Comparison of ENCODE assay signal across 8 cellular contexts in the genomic region with DNA sequence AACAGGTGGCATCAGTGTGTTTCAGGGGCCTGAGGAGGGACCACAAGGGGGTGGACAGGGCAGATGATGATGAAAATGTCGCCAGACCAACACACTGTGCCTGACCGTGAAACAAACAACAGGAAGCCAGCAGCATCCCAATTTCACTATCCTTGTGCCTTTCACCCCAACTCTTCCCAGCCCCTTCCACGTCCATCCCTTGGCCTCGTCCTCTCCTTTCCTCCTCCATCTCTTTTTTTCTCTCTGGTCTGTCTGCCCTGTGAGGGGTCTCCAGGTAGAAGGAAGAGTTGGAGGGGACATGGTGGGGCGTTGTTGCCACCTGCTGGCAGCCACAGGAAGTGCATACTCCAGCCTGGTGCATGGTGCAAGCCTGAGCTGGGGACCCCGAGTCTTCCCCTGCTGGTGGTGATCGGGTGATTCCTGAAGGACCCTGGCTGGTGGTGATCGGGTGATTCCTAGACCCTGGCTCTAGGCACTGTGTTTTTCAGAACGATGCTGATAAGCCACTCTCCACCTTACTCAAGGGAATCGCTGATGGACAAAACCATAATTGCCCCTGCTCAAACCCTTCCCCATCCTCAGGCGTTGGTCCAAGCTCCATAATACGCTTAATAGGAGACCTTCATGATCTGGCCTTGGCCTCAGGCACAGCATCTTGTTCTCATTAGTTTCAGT. TPM values are rescaled to one million over a fixed set of nuclear protein-coding genes. Genes with fewer than 3 reads are reported as not detected.
DNase-seq lines count a peak whose midpoint lies in the region; ATAC-seq and TF ChIP-seq lines count a peak whose summit lies in the region.

No MANE protein-coding gene starts in this region.

- no peaks in the 10 kb centered on the region for H4K20me1 ChIP-seq in Karpas-422 (ENCODE audit: insufficient read depth, low read depth, low read length)

- no peak for ATAC-seq in HG03159 (IDR thresholded peaks at IDR 0.05; ENCODE audit: unreplicated experiment)

- H3K9ac ChIP-seq in Karpas-422 (ENCODE audit: low read length), result 0 out of 2 replicates have a peak overlapping the region, but pooled peaks have one; percentile 13

- no peaks in the 10 kb centered on the region for H3K36me3 ChIP-seq in GM06990 (ENCODE audit: control insufficient read depth, insufficient read depth, low read length)
- no peaks in the 10 kb centered on the region for H3K36me3 ChIP-seq in Karpas-422 (ENCODE audit: insufficient read depth, low read length)
- no peaks in the 10 kb centered on the region for H3K36me3 ChIP-seq in ascending aorta

- no peak overlapping the region; the same call in 1 of the 2 replicates for H2AFZ ChIP-seq in Karpas-422 (ENCODE audit: low read length)

- TF ChIP-seq CTCF in GM06990 (IDR thresholded peaks at IDR 0.05; ENCODE audit: insufficient read depth, low read length, poor library complexity, severe bottlenecking) (peak; percentile 96), ascending aorta (IDR thresholded peaks at IDR 0.05) (peak; percentile 76 to 95 (median 94))

- no peak overlapping the region for H3K4me2 ChIP-seq in Karpas-422 (ENCODE audit: low read depth, low read length, poor library complexity, severe bottlenecking)

- H3K79me2 ChIP-seq in Karpas-422 (ENCODE audit: low read length), result no peaks in the 10 kb centered on the region

- DNase-seq in GM06990 (ENCODE audit: extremely low read depth, insufficient read length), result peak; percentile 53
- peak; percentile 87 for DNase-seq in Karpas-422
- peak; percentile 18 to 51 (median 46) for DNase-seq in T-helper 2 cell
- DNase-seq in ascending aorta (ENCODE audit: low spot score in 2 of 2), result no peak
- DNase-seq in iPS-NIHi11 (ENCODE audit: low spot score), result peak; percentile 91
- peak; percentile 72 to 74 for DNase-seq in stimulated activated CD4-positive, alpha-beta T cell treated with anti-CD3 and anti-CD28 coated beads, Interleukin-2, amount 100 ng/mL, for 24 hours
- no peak for DNase-seq in NCI-H1048 (lab: John Stamatoyannopoulos, UW)

- H3K9me2 ChIP-seq in Karpas-422 (replicated peaks; ENCODE audit: insufficient read depth, low read length), result no peaks in the 10 kb centered on the region

- no peak overlapping the region for H3K27ac ChIP-seq in Karpas-422 (ENCODE audit: low read length)
- no peak overlapping the region for H3K27ac ChIP-seq in ascending aorta

- intact Hi-C loops in ascending aorta (cut with DNase I), result loop anchor here (5.0 to 10.0 kb wide), 4 partner anchors 80 to 457 kb away; no protein-coding TSS in a partner anchor

- no peak overlapping the region for H3K4me3 ChIP-seq in GM06990 (replicated peaks; ENCODE audit: low read depth, low read length)
- no peak overlapping the region for H3K4me3 ChIP-seq in Karpas-422 (ENCODE audit: low read length)
- peak overlapping the region in 1 of 2 donors; percentile 22 for H3K4me3 ChIP-seq in ascending aorta

- no peaks in the 10 kb centered on the region for H3K27me3 ChIP-seq in GM06990 (replicated peaks; ENCODE audit: control insufficient read depth, insufficient read depth, low read length)
- H3K27me3 ChIP-seq in Karpas-422 (ENCODE audit: low read length), result no peaks in the 10 kb centered on the region
- H3K27me3 ChIP-seq in ascending aorta, result no peaks in the 10 kb centered on the region

- H3K4me1 ChIP-seq in Karpas-422 (ENCODE audit: low read length), result peaks cover 2% of the 10 kb centered on the region
- no peaks in the 10 kb centered on the region for H3K4me1 ChIP-seq in ascending aorta

- no peaks in the 10 kb centered on the region for H3K9me3 ChIP-seq in Karpas-422 (ENCODE audit: low read length)
- H3K9me3 ChIP-seq in ascending aorta, result no peaks in the 10 kb centered on the region

RNA-seq across cellular contexts. Expression of gene NSD1, which starts 21.7 kb away (rescaled TPM):
- total RNA-seq in Karpas-422 (2014; rRNA removed; shearing (Covaris generic); ENCODE audit: low replicate concordance), result 70.9 and 76.5 TPM in 2 replicates
- total RNA-seq in ascending aorta, result 22.7 TPM

RNA-seq across cellular contexts. Expression of gene FGFR4, which starts 25.1 kb away (rescaled TPM):
- total RNA-seq in Karpas-422 (2014; rRNA removed; shearing (Covaris generic); ENCODE audit: low replicate concordance), result 2.4 and 3.6 TPM in 2 replicates
- 0.85 TPM for total RNA-seq in ascending aorta

Comparison
In these comparisons a context has a peak if more than half of its experiments do, and no peak if none do; other contexts are left out.
1. DNase-seq: peak in GM06990 (single experiment), Karpas-422 (single experiment), T-helper 2 cell (5 of 5), iPS-NIHi11 (single experiment) and stimulated activated CD4-positive, alpha-beta T cell treated with anti-CD3 and anti-CD28 coated beads, Interleukin-2, amount 100 ng/mL, for 24 hours (2 of 2); none in ascending aorta (0 of 2) and NCI-H1048 (single experiment).